In genomic region chr10:79392020-79392398, GRCh38 we compare ENCODE assay signal across 1 cellular context.
TF ChIP-seq lines count a peak whose summit lies in the region.

No MANE protein-coding gene starts in this region.

TF ChIP-seq in IMR-90, 13 proteins besides CTCF, POLR2A, EP300 and RAD21 (continued from another document):
- TF ChIP-seq MAZ (IDR thresholded peaks at IDR 0.05; ENCODE audit: borderline replicate concordance, low read depth, low read length): no peak
- TF ChIP-seq MXI1 (IDR thresholded peaks at IDR 0.05; ENCODE audit: borderline replicate concordance, low read depth, low read length): no peak
- TF ChIP-seq MAFK (IDR thresholded peaks at IDR 0.05; ENCODE audit: low read depth, low read length): no peak
- no peak for TF ChIP-seq FOS (IDR thresholded peaks at IDR 0.05; ENCODE audit: low read depth, low read length)
- TF ChIP-seq NFE2L2 (IDR thresholded peaks at IDR 0.05; ENCODE audit: low read depth, low read length): no peak
- no peak for TF ChIP-seq RCOR1 (IDR thresholded peaks at IDR 0.05; ENCODE audit: insufficient replicate concordance, low read length)
